ENCODE assay signal across 35 cellular contexts in the genomic region with DNA sequence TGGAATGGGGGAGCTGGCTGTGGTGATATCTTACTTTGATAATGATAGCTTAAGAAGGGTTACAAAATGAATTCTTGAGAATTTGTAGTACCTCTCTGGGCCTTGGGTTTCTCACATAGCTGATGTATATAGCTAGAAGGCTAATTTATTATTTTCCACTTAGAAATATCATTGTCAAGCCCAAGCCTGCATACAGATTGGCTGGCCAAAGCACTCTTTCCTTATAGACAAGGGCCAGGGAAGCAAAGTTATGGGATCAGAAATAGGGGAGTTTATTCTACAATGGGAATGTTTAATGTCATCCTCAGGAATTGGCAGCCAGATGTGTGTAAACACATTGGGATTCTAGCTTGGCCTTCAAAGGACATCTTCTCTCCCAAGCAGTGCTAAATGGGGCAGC.
"Had no signal": no experiment of that assay in that cellular context is flagged by ENCODE, and none has a peak within 500 bp of the region (broad histone marks: within the 10 kb centered on the region; RNA-seq: fewer than 3 reads in every experiment).

No MANE protein-coding gene starts in this region.

- H3K27me3 Mint-ChIP-seq: activated CD4-positive, alpha-beta T cell treated with anti-CD3 and anti-CD28 coated beads, Interleukin-2, amount 10 ng/mL, durations not matched to agents 24 days and 14 days; activated CD8-positive, alpha-beta T cell treated with anti-CD3 and anti-CD28 coated beads for 36 hours; brain had no signal

- H3K4me1 Mint-ChIP-seq: activated B cell treated with CpG ODN at 0.5 μM for 24 hours; activated CD4-positive, alpha-beta T cell treated with anti-CD3 and anti-CD28 coated beads, Interleukin-2, amount 10 ng/mL, durations not matched to agents 24 days and 14 days; activated naive CD4-positive, alpha-beta T cell treated with anti-CD3 and anti-CD28 coated beads, Interleukin-2, amount 10 ng/mL, durations not matched to agents 7 days and 5 days; activated naive CD4-positive, alpha-beta T cell treated with anti-CD3 and anti-CD28 coated beads, Interleukin-2, amount 50 U/mL, for 24 hours; activated naive CD8-positive, alpha-beta T cell treated with anti-CD3 and anti-CD28 coated beads, Interleukin-2, amount 10 ng/mL, durations not matched to agents 7 days and 5 days; activated naive CD8-positive, alpha-beta T cell treated with anti-CD3 and anti-CD28 coated beads, Interleukin-2, amount 50 U/mL, for 24 hours; central memory CD8-positive, alpha-beta T cell had no signal

- H3K27ac ChIP-seq: ascending aorta, cardiac muscle cell, VCaP had no signal

- H3K9me3 Mint-ChIP-seq: activated B cell treated with CpG ODN at 0.5 μM for 24 hours; activated CD4-positive, alpha-beta memory T cell treated with anti-CD3 and anti-CD28 coated beads for 36 hours; activated CD4-positive, alpha-beta T cell treated with anti-CD3 and anti-CD28 coated beads, Interleukin-2, amount 10 ng/mL, durations not matched to agents 24 days and 14 days; activated CD8-positive, alpha-beta T cell treated with anti-CD3 and anti-CD28 coated beads for 36 hours; activated naive CD4-positive, alpha-beta T cell treated with anti-CD3 and anti-CD28 coated beads, Interleukin-2, amount 10 ng/mL, durations not matched to agents 7 days and 5 days; activated naive CD4-positive, alpha-beta T cell treated with anti-CD3 and anti-CD28 coated beads, Interleukin-2, amount 50 U/mL, for 24 hours; activated naive CD8-positive, alpha-beta T cell treated with anti-CD3 and anti-CD28 coated beads, Interleukin-2, amount 10 ng/mL, durations not matched to agents 7 days and 5 days; activated naive CD8-positive, alpha-beta T cell treated with anti-CD3 and anti-CD28 coated beads, Interleukin-2, amount 50 U/mL, for 24 hours; activated T-cell treated with anti-CD3 and anti-CD28 coated beads, Interleukin-2, amount 50 U/mL, for 4 hours; activated T-helper 2 cell treated with anti-CD3 and anti-CD28 coated beads, Interferon-gamma antibody, Interleukin-2, Interleukin-4, amounts not matched to agents 10 μg/mL and 5 μg/mL and 100 μg/mL, durations not matched to agents 14 hours and 24 hours and 36 hours; brain; central memory CD8-positive, alpha-beta T cell; T-helper 1 cell treated with Interleukin-12 subunit alpha and Interleukin-12 subunit beta and Interleukin-4 antibody, amounts not matched to agents 30 μg/mL and 1 μg/mL, for 36 hours; T-helper 2 cell treated with Interferon-gamma antibody and Interleukin-4, amounts not matched to agents 5 μg/mL and 100 μg/mL, for 36 hours had no signal

- H3K27ac Mint-ChIP-seq: activated B cell treated with CpG ODN at 0.5 μM for 24 hours; activated CD4-positive, alpha-beta memory T cell treated with anti-CD3 and anti-CD28 coated beads for 36 hours; activated CD4-positive, alpha-beta T cell treated with anti-CD3 and anti-CD28 coated beads, Interleukin-2, amount 10 ng/mL, durations not matched to agents 24 days and 14 days; activated CD8-positive, alpha-beta T cell treated with anti-CD3 and anti-CD28 coated beads for 36 hours; activated naive CD4-positive, alpha-beta T cell treated with anti-CD3 and anti-CD28 coated beads, Interleukin-2, amount 10 ng/mL, durations not matched to agents 7 days and 5 days; activated naive CD4-positive, alpha-beta T cell treated with anti-CD3 and anti-CD28 coated beads, Interleukin-2, amount 50 U/mL, for 24 hours; activated naive CD8-positive, alpha-beta T cell; activated naive CD8-positive, alpha-beta T cell treated with anti-CD3 and anti-CD28 coated beads, Interleukin-2, amount 10 ng/mL, durations not matched to agents 7 days and 5 days; activated naive CD8-positive, alpha-beta T cell treated with anti-CD3 and anti-CD28 coated beads, Interleukin-2, amount 50 U/mL, for 24 hours; activated T-helper 2 cell treated with anti-CD3 and anti-CD28 coated beads, Interferon-gamma antibody, Interleukin-2, Interleukin-4, amounts not matched to agents 10 μg/mL and 5 μg/mL and 100 μg/mL, durations not matched to agents 14 hours and 24 hours and 36 hours; T-helper 1 cell treated with Interleukin-12 subunit alpha and Interleukin-12 subunit beta and Interleukin-4 antibody, amounts not matched to agents 30 μg/mL and 1 μg/mL, for 36 hours; T-helper 2 cell treated with Interferon-gamma antibody and Interleukin-4, amounts not matched to agents 5 μg/mL and 100 μg/mL, for 36 hours had no signal

- H3K9me3 ChIP-seq: ascending aorta had no signal

- H3K4me1 ChIP-seq: ascending aorta had no signal

- H3K27me3 ChIP-seq: ascending aorta, cardiac muscle cell had no signal

- H3K4me3 ChIP-seq: ascending aorta, cardiac muscle cell had no signal

- ATAC-seq: activated CD8-positive, alpha-beta T cell treated with anti-CD3 and anti-CD28 coated beads for 36 hours; activated naive CD8-positive, alpha-beta T cell treated with anti-CD3 and anti-CD28 coated beads, Interleukin-2, amount 50 U/mL, for 24 hours; activated T-cell treated with anti-CD3 and anti-CD28 coated beads, Interleukin-2, amount 50 U/mL, for 4 hours had no signal

- DNase-seq: activated B cell treated with CpG ODN at 0.5 μM for 24 hours; activated CD4-positive, alpha-beta memory T cell treated with anti-CD3 and anti-CD28 coated beads for 36 hours; activated CD4-positive, alpha-beta T cell treated with anti-CD3 and anti-CD28 coated beads for 4 hours; activated CD4-positive, alpha-beta T cell treated with anti-CD3 and anti-CD28 coated beads, Interleukin-2, amount 10 ng/mL, durations not matched to agents 24 days and 14 days; activated CD4-positive, alpha-beta T cell treated with anti-CD3 and anti-CD28 coated beads, Interleukin-2, amount 50 U/mL, for 1 hour; activated CD4-positive, alpha-beta T cell treated with anti-CD3 and anti-CD28 coated beads, Interleukin-2, amount 50 U/mL, for 4 hours; activated CD4-positive, CD25-positive, alpha-beta regulatory T cell treated with anti-CD3 and anti-CD28 coated beads, Interleukin-2, amount 50 U/mL, for 72 hours; activated CD8-positive, alpha-beta memory T cell treated with anti-CD3 and anti-CD28 coated beads, Interleukin-2, amount 50 U/mL, for 4 hours; activated CD8-positive, alpha-beta T cell treated with anti-CD3 and anti-CD28 coated beads for 36 hours; activated effector memory CD4-positive, alpha-beta T cell treated with Interleukin-2 at 50 U/mL for 16 hours; activated gamma-delta T cell; activated naive CD4-positive, alpha-beta T cell treated with anti-CD3 and anti-CD28 coated beads, Interleukin-2, amount 10 ng/mL, durations not matched to agents 7 days and 5 days; activated naive CD4-positive, alpha-beta T cell treated with Interleukin-2 at 50 U/mL for 16 hours; activated naive CD8-positive, alpha-beta T cell treated with anti-CD3 and anti-CD28 coated beads, Interleukin-2, amount 10 ng/mL, durations not matched to agents 7 days and 5 days; activated naive CD8-positive, alpha-beta T cell treated with anti-CD3 and anti-CD28 coated beads, Interleukin-2, amount 50 U/mL, for 24 hours; activated T-cell treated with anti-CD3 and anti-CD28 coated beads for 4 hours; activated T-cell treated with anti-CD3 and anti-CD28 coated beads, Interleukin-2, amount 50 U/mL, for 1 hour; activated T-cell treated with anti-CD3 and anti-CD28 coated beads, Interleukin-2, amount 50 U/mL, for 4 hours; amygdala; anterior cingulate cortex; caudate nucleus; cerebellar nuclear complex; T-helper 1 cell; T-helper 2 cell; T-helper 9 cell had no signal

- H3K36me3 ChIP-seq: ascending aorta, cardiac muscle cell had no signal

- H3K36me3 Mint-ChIP-seq: activated CD4-positive, alpha-beta memory T cell treated with anti-CD3 and anti-CD28 coated beads for 36 hours; activated naive CD4-positive, alpha-beta T cell treated with anti-CD3 and anti-CD28 coated beads, Interleukin-2, amount 10 ng/mL, durations not matched to agents 7 days and 5 days; activated naive CD4-positive, alpha-beta T cell treated with anti-CD3 and anti-CD28 coated beads, Interleukin-2, amount 50 U/mL, for 24 hours; activated naive CD8-positive, alpha-beta T cell; activated naive CD8-positive, alpha-beta T cell treated with anti-CD3 and anti-CD28 coated beads, Interleukin-2, amount 10 ng/mL, durations not matched to agents 7 days and 5 days; brain had no signal

- H3K4me3 Mint-ChIP-seq: activated B cell treated with CpG ODN at 0.5 μM for 24 hours; activated CD4-positive, alpha-beta memory T cell treated with anti-CD3 and anti-CD28 coated beads for 36 hours; activated CD4-positive, alpha-beta T cell treated with anti-CD3 and anti-CD28 coated beads, Interleukin-2, amount 10 ng/mL, durations not matched to agents 24 days and 14 days; activated CD8-positive, alpha-beta T cell treated with anti-CD3 and anti-CD28 coated beads for 36 hours; activated naive CD4-positive, alpha-beta T cell treated with anti-CD3 and anti-CD28 coated beads, Interleukin-2, amount 10 ng/mL, durations not matched to agents 7 days and 5 days; activated naive CD4-positive, alpha-beta T cell treated with anti-CD3 and anti-CD28 coated beads, Interleukin-2, amount 50 U/mL, for 24 hours; activated naive CD8-positive, alpha-beta T cell; activated naive CD8-positive, alpha-beta T cell treated with anti-CD3 and anti-CD28 coated beads, Interleukin-2, amount 10 ng/mL, durations not matched to agents 7 days and 5 days; activated naive CD8-positive, alpha-beta T cell treated with anti-CD3 and anti-CD28 coated beads, Interleukin-2, amount 50 U/mL, for 24 hours; activated T-cell treated with anti-CD3 and anti-CD28 coated beads, Interleukin-2, amount 50 U/mL, for 4 hours; brain; central memory CD8-positive, alpha-beta T cell; T-helper 1 cell treated with Interleukin-12 subunit alpha and Interleukin-12 subunit beta and Interleukin-4 antibody, amounts not matched to agents 30 μg/mL and 1 μg/mL, for 36 hours; T-helper 2 cell treated with Interferon-gamma antibody and Interleukin-4, amounts not matched to agents 5 μg/mL and 100 μg/mL, for 36 hours had no signal
